ENCODE assay signal across 1 cellular context in genomic region chr20:50504231-50504823, GRCh38.
TF ChIP-seq lines count a peak whose summit lies in the region.

No MANE protein-coding gene starts in this region.

TF ChIP-seq in HCT116, 20 proteins besides CTCF, POLR2A, EP300 and RAD21 (continued from another document):
- TF ChIP-seq REST (IDR thresholded peaks at IDR 0.05; ENCODE audit: low read depth), result no peak
